Comparison of ENCODE assay signal across 1 cellular context in genomic region chr2:37711831-37712230, GRCh38.
TF ChIP-seq lines count a peak whose summit lies in the region.

No MANE protein-coding gene starts in this region.

TF ChIP-seq in K562, 482 proteins besides CTCF, POLR2A, EP300 and RAD21:
- 0 out of 2 replicates have a peak, but pooled peaks have one; percentile 12 for TF ChIP-seq ZNF589 (CRISPR knock-in tag; IDR thresholded peaks at IDR 0.05; ENCODE audit: low read depth)
- no peak for TF ChIP-seq NCOR1 (IDR thresholded peaks at IDR 0.05)
- TF ChIP-seq ZNF407 (IDR thresholded peaks at IDR 0.05; ENCODE audit: low read depth), result no peak
